ENCODE assay signal across 1 cellular context in genomic region chr22:44584256-44584902, GRCh38.
TF ChIP-seq lines count a peak whose summit lies in the region.

No MANE protein-coding gene starts in this region.

TF ChIP-seq in HepG2, 621 proteins besides CTCF, POLR2A, EP300 and RAD21 (continued from another document):
- no peak for TF ChIP-seq PRDM15 (CRISPR knock-in tag; IDR thresholded peaks at IDR 0.05)
- TF ChIP-seq DNMT1 (CRISPR knock-in tag; IDR thresholded peaks at IDR 0.05) = no peak
- no peak for TF ChIP-seq ZNF121 (CRISPR knock-in tag; IDR thresholded peaks at IDR 0.05)
- no peak for TF ChIP-seq NPAS2 (CRISPR knock-in tag; IDR thresholded peaks at IDR 0.05; ENCODE audit: borderline replicate concordance)
